ENCODE assay signal across 9 cellular contexts in genomic region chr18:62585274-62586147, GRCh38.
DNase-seq lines count a peak whose midpoint lies in the region; ATAC-seq and TF ChIP-seq lines count a peak whose summit lies in the region.
"Had no signal": no experiment of that assay in that cellular context is flagged by ENCODE, and none has a peak within 500 bp of the region (broad histone marks: within the 10 kb centered on the region; RNA-seq: fewer than 3 reads in every experiment).

No MANE protein-coding gene starts in this region.

- H3K27me3 ChIP-seq in CD4-positive, CD25-positive, alpha-beta regulatory T cell (ENCODE audit: control insufficient read depth, insufficient read depth, low read length): no peaks in the 10 kb centered on the region
- H3K27me3 ChIP-seq in upper lobe of left lung: no peaks in the 10 kb centered on the region

- no peak for TF ChIP-seq EP300 in upper lobe of left lung (IDR thresholded peaks at IDR 0.05)

- H3K27ac ChIP-seq in CD4-positive, CD25-positive, alpha-beta regulatory T cell (ENCODE audit: insufficient read depth, low read length, poor library complexity, severe bottlenecking): peak overlapping the region; percentile 34
- no peak overlapping the region for H3K27ac ChIP-seq in upper lobe of left lung
- H3K27ac ChIP-seq: PC-9 had no signal

- H3K9me3 Mint-ChIP-seq in CD4-positive, CD25-positive, alpha-beta regulatory T cell: peaks cover 0 to 1% (median 0%) of the 10 kb centered on the region in 7 donors
- H3K9me3 Mint-ChIP-seq in immature natural killer cell: no peaks in the 10 kb centered on the region

- peaks cover 26% of the 10 kb centered on the region for H3K4me1 ChIP-seq in CD4-positive, CD25-positive, alpha-beta regulatory T cell (ENCODE audit: control insufficient read depth, insufficient read depth, low read length, poor library complexity, severe bottlenecking)
- H3K4me1 ChIP-seq in upper lobe of left lung: peaks cover 9 to 26% (median 16%) of the 10 kb centered on the region in 4 donors

- H3K27ac Mint-ChIP-seq in CD4-positive, CD25-positive, alpha-beta regulatory T cell: peak overlapping the region; percentile 62 to 78 (median 75)
- peak overlapping the region in 4 of 6 donors; percentile 14 to 72 (median 26) for H3K27ac Mint-ChIP-seq in immature natural killer cell

- H3K4me3 ChIP-seq in CD4-positive, CD25-positive, alpha-beta regulatory T cell (ENCODE audit: low read depth, low read length): peak overlapping the region; percentile 80
- H3K4me3 ChIP-seq in upper lobe of left lung: no peak overlapping the region
- H3K4me3 ChIP-seq: PC-9 had no signal

- peaks cover 3% of the 10 kb centered on the region for H3K36me3 ChIP-seq in CD4-positive, CD25-positive, alpha-beta regulatory T cell (ENCODE audit: control insufficient read depth, insufficient read depth, low read length)
- peaks cover 0 to 6% (median 2%) of the 10 kb centered on the region in 4 donors for H3K36me3 ChIP-seq in upper lobe of left lung

- no peaks in the 10 kb centered on the region for H3K9me3 ChIP-seq in CD4-positive, CD25-positive, alpha-beta regulatory T cell (ENCODE audit: control insufficient read depth in 2 of 2, low read length in 2 of 2)
- no peaks in the 10 kb centered on the region for H3K9me3 ChIP-seq in upper lobe of left lung

- H3K4me1 Mint-ChIP-seq in CD4-positive, CD25-positive, alpha-beta regulatory T cell: peaks cover 21 to 39% (median 31%) of the 10 kb centered on the region in 4 donors
- H3K4me1 Mint-ChIP-seq in immature natural killer cell: peaks cover 32 to 35% of the 10 kb centered on the region in 2 donors

- TF ChIP-seq CTCF in upper lobe of left lung (IDR thresholded peaks at IDR 0.05): no peak

- peaks cover 4% of the 10 kb centered on the region for H3K36me3 Mint-ChIP-seq in CD4-positive, CD25-positive, alpha-beta regulatory T cell
- peaks cover 0 to 6% (median 4%) of the 10 kb centered on the region in 3 donors for H3K36me3 Mint-ChIP-seq in immature natural killer cell

- WGBS in upper lobe of left lung, 2 donors: 79 to 84% methylated on average over 16 of the region's 16 CpGs

- TF ChIP-seq POLR2A in upper lobe of left lung (IDR thresholded peaks at IDR 0.05): no peak

- H3K4me3 Mint-ChIP-seq in CD4-positive, CD25-positive, alpha-beta regulatory T cell: peak overlapping the region; percentile 44 to 76 (median 69)
- H3K4me3 Mint-ChIP-seq in immature natural killer cell: peak overlapping the region in 1 of 5 donors; percentile 65

- DNase-seq in CD4-positive, CD25-positive, alpha-beta regulatory T cell: peak in 2 of 3 donors; percentile 2 to 34
- peak; percentile 18 for DNase-seq in activated CD4-positive, CD25-positive, alpha-beta regulatory T cell treated with anti-CD3 and anti-CD28 coated beads, Interleukin-2, amount 50 U/mL, for 16 hours (ENCODE audit: low read depth, low spot score)
- DNase-seq in immature natural killer cell (no peak), upper lobe of left lung (no peak), NCI-H1048 (lab: John Stamatoyannopoulos, UW) (no peak), dedifferentiated amniotic fluid mesenchymal stem cell (ENCODE audit: extremely low spot score) (no peak), activated gamma-delta T cell (lab: John Stamatoyannopoulos, UW) (no peak)

- H3K27me3 Mint-ChIP-seq in CD4-positive, CD25-positive, alpha-beta regulatory T cell: peaks cover 2% of the 10 kb centered on the region
- peaks cover 0 to 6% (median 4%) of the 10 kb centered on the region in 3 donors for H3K27me3 Mint-ChIP-seq in immature natural killer cell (ENCODE audit: low read depth in 3 of 3)

- ATAC-seq in CD4-positive, CD25-positive, alpha-beta regulatory T cell (ENCODE audit: low read depth in 2 of 2): peak; percentile 61 to 66
- ATAC-seq in GM21723 (IDR thresholded peaks at IDR 0.05; ENCODE audit: unreplicated experiment) (peak; percentile 11), upper lobe of left lung (ENCODE audit: low FRiP score in 2 of 2) (no peak)

Comparison
In these comparisons a context has a peak if more than half of its experiments do, and no peak if none do; other contexts are left out.
1. ATAC-seq: peak in CD4-positive, CD25-positive, alpha-beta regulatory T cell (2 of 2) and GM21723 (single experiment); none in upper lobe of left lung (0 of 2).
2. DNase-seq: peak in CD4-positive, CD25-positive, alpha-beta regulatory T cell (2 of 3) and activated CD4-positive, CD25-positive, alpha-beta regulatory T cell treated with anti-CD3 and anti-CD28 coated beads, Interleukin-2, amount 50 U/mL, for 16 hours (single experiment); none in immature natural killer cell (0 of 3), upper lobe of left lung (0 of 2), NCI-H1048 (single experiment), dedifferentiated amniotic fluid mesenchymal stem cell (single experiment) and activated gamma-delta T cell (single experiment).